8 cellular contexts compared by ENCODE assay signal in genomic region chr11:3164138-3164539, GRCh38. TPM values are rescaled to one million over a fixed set of nuclear protein-coding genes. Genes with fewer than 3 reads are reported as not detected.
DNase-seq lines count a peak whose midpoint lies in the region; ATAC-seq and TF ChIP-seq lines count a peak whose summit lies in the region.

No MANE protein-coding gene starts in this region.

- H3K27ac Mint-ChIP-seq in T-cell = peak overlapping the region in 1 of 2 donors; percentile 52
- peak overlapping the region; percentile 94 for H3K27ac Mint-ChIP-seq in glutamatergic neuron (ENCODE audit: unreplicated experiment)

- H3K4me3 Mint-ChIP-seq in T-cell (peak overlapping the region; percentile 70 to 87 (median 76)), glutamatergic neuron (ENCODE audit: unreplicated experiment) (peak overlapping the region; percentile 91)

- H3K27me3 ChIP-seq in prostate gland (replicated peaks; ENCODE audit: insufficient read depth) = no peaks in the 10 kb centered on the region

- peaks cover 34 to 40% (median 36%) of the 10 kb centered on the region in 3 donors for H3K4me1 Mint-ChIP-seq in T-cell
- H3K4me1 Mint-ChIP-seq in glutamatergic neuron (ENCODE audit: low read depth, unreplicated experiment) = peaks cover 36% of the 10 kb centered on the region

- H3K9me3 Mint-ChIP-seq in T-cell (no peaks in the 10 kb centered on the region), glutamatergic neuron (ENCODE audit: unreplicated experiment) (peaks cover 14% of the 10 kb centered on the region)

- WGBS in prostate gland = 5% methylated on average over 10 of the region's 13 CpGs

- intact Hi-C loops in prostate gland (cut with DNase I) = no loop called here

- DNase-seq in ELR (ENCODE audit: low read depth) (peak; percentile 21), T-cell (no peak), glutamatergic neuron (peak; percentile 39), prostate gland (ENCODE audit: low spot score) (no peak)
- DNase-seq in effector CD4-positive, alpha-beta T cell = no peak

- H3K27me3 Mint-ChIP-seq in T-cell (peaks cover 8 to 48% of the 10 kb centered on the region in 2 donors), glutamatergic neuron (ENCODE audit: unreplicated experiment) (peaks cover 21% of the 10 kb centered on the region)

- peak overlapping the region; percentile 86 to 87 for H3K4me3 ChIP-seq in prostate gland

- no peaks in the 10 kb centered on the region for H3K36me3 ChIP-seq in prostate gland

- peak overlapping the region; percentile 77 for H3K27ac ChIP-seq in prostate gland

- H3K4me1 ChIP-seq in prostate gland (replicated peaks) = peaks cover 7% of the 10 kb centered on the region

- no peaks in the 10 kb centered on the region for H3K9me3 ChIP-seq in prostate gland

- no peak for TF ChIP-seq CTCF in glutamatergic neuron (IDR thresholded peaks at IDR 0.05; ENCODE audit: partially characterized antibody, unreplicated experiment)
- TF ChIP-seq CTCF in prostate gland (IDR thresholded peaks at IDR 0.05) = no peak

- POLR2A ChIA-PET in T-cell (lab: Charles Lee) = no interaction called here

- TF ChIP-seq POLR2A in prostate gland (IDR thresholded peaks at IDR 0.05) = no peak

- ATAC-seq in T-cell (replicated peaks in 1 of 4) (no peak), GM19397 (IDR thresholded peaks at IDR 0.05; ENCODE audit: unreplicated experiment) (no peak), GM19035 (IDR thresholded peaks at IDR 0.05; ENCODE audit: unreplicated experiment) (no peak), GM19455 (IDR thresholded peaks at IDR 0.05; ENCODE audit: unreplicated experiment) (no peak)

- CTCF ChIA-PET in T-cell (lab: Charles Lee) = no interaction called here

- H3K36me3 Mint-ChIP-seq in T-cell (no peaks in the 10 kb centered on the region), glutamatergic neuron (ENCODE audit: unreplicated experiment) (no peaks in the 10 kb centered on the region)

RNA-seq across cellular contexts. Expression of gene OSBPL5, which starts 1.0 kb away (rescaled TPM):
- 10 to 100 TPM; 11.2 to 41.5 (median 20.9) TPM for total RNA-seq in T-cell
- total RNA-seq in glutamatergic neuron (ENCODE audit: unreplicated experiment) = 115 TPM
- 10 to 100 TPM; 35.0 to 50.7 TPM for total RNA-seq in prostate gland

RNA-seq across cellular contexts. Expression of gene MRGPRG, which starts 54.5 kb away (rescaled TPM):
- total RNA-seq in T-cell = not detected
- not detected for total RNA-seq in glutamatergic neuron (ENCODE audit: unreplicated experiment)
- 1 to 10 TPM in 1 of 2 donors, not detected in 1; 2.7 TPM for total RNA-seq in prostate gland

Comparison
In these comparisons a context has a peak if more than half of its experiments do, and no peak if none do; other contexts are left out.
1. DNase-seq: peak in ELR (single experiment) and glutamatergic neuron (single experiment); none in T-cell (0 of 34), prostate gland (single experiment) and effector CD4-positive, alpha-beta T cell (single experiment).